In genomic region chr11:40132881-40133280, GRCh38 we compare ENCODE assay signal across 26 cellular contexts.
"Had no signal": no experiment of that assay in that cellular context is flagged by ENCODE, and none has a peak within 500 bp of the region (broad histone marks: within the 10 kb centered on the region; RNA-seq: fewer than 3 reads in every experiment).

No MANE protein-coding gene starts in this region.

- H3K9me3 ChIP-seq: esophagus muscularis mucosa, gastroesophageal sphincter, heart left ventricle, left lung, lower lobe of right lung, mucosa of descending colon had no signal

- H3K4me3 ChIP-seq: coronary artery, dorsolateral prefrontal cortex, esophagus muscularis mucosa, gastroesophageal sphincter, heart left ventricle, hepatocyte, left lung, lower lobe of right lung, mucosa of descending colon had no signal

- H3K36me3 Mint-ChIP-seq: immature natural killer cell, mesothelial cell of epicardium, naive B cell had no signal

- H3K4me3 Mint-ChIP-seq: immature natural killer cell, mesothelial cell of epicardium, naive B cell had no signal

- H3K9me3 Mint-ChIP-seq: mesothelial cell of epicardium had no signal

- H3K27ac ChIP-seq: coronary artery, esophagus muscularis mucosa, foreskin keratinocyte, gastroesophageal sphincter, heart left ventricle, hepatocyte, left lung, lower lobe of right lung had no signal

- H3K4me1 Mint-ChIP-seq: immature natural killer cell, naive B cell had no signal

- H3K79me2 ChIP-seq: hepatocyte had no signal

- H3K36me3 ChIP-seq: esophagus muscularis mucosa, gastroesophageal sphincter, heart left ventricle, left lung, lower lobe of right lung had no signal

- H2AFZ ChIP-seq: hepatocyte had no signal

- FAIRE-seq: colon, endothelial cell of umbilical vein, frontal cortex, kidney had no signal

- H3K27me3 ChIP-seq: dorsolateral prefrontal cortex, foreskin keratinocyte, gastroesophageal sphincter, heart left ventricle, hepatocyte, left lung had no signal

- DNase-seq: dermis blood vessel endothelial cell; dorsolateral prefrontal cortex; effector CD4-positive, alpha-beta T cell; effector memory CD4-positive, alpha-beta T cell; foreskin keratinocyte; heart left ventricle; hypothalamus; immature natural killer cell; islet precursor cell; kidney; kidney glomerular epithelial cell; left colon; left lung; left ventricle myocardium superior; lower lobe of right lung; mesenchymal stem cell; mucosa of descending colon; naive B cell had no signal

- H3K4me1 ChIP-seq: esophagus muscularis mucosa, foreskin keratinocyte, gastroesophageal sphincter, heart left ventricle, left lung, lower lobe of right lung had no signal

- H3K4me2 ChIP-seq: hepatocyte had no signal

- H3K27ac Mint-ChIP-seq: immature natural killer cell, mesothelial cell of epicardium, naive B cell had no signal

- H3K27me3 Mint-ChIP-seq: naive B cell had no signal
